Comparison of ENCODE assay signal across 1 cellular context in the genomic region with DNA sequence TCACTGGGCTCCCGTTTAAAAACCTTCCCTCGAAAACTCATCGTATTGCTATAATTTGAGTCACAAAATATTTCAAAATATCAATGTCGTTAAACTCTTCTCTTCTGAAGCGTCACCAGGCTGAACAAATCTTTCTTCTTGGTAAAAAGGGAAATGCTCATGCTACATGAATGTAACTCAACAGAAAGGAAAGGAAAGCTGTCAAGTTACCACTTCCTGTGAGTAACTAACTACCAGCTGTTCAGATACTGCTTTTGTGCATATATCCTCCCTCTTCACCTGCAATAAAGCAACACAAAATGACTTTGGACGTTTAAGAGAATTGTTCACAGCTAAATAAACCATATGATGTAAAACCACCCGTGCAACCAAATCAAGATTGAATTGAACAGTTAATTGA.
TF ChIP-seq lines count a peak whose summit lies in the region.

No MANE protein-coding gene starts in this region.

TF ChIP-seq in GM12878, 131 proteins besides CTCF, POLR2A, EP300 and RAD21 (continued from another document):
- TF ChIP-seq GABPA (IDR thresholded peaks at IDR 0.05; ENCODE audit: low read depth) (peak; percentile 87), ETV6 (conservative IDR thresholded peaks at IDR 0.05 in 1 of 2, IDR thresholded peaks at IDR 0.05 in 1 of 2; ENCODE audit: borderline replicate concordance in 1 of 2, low read depth in 1 of 2) (peak in 1 of 2 experiments; percentile 94; a peak in 2 of 4 replicates), FOXM1 (IDR thresholded peaks at IDR 0.05; ENCODE audit: low read depth, low read length) (0 out of 2 replicates have a peak, but pooled peaks have one; percentile 53), SMAD5 (IDR thresholded peaks at IDR 0.05; ENCODE audit: low read depth) (no peak), POLR2AphosphoS5 (IDR thresholded peaks at IDR 0.05; ENCODE audit: low read length) (peak; percentile 67), MTA3 (IDR thresholded peaks at IDR 0.05; ENCODE audit: borderline replicate concordance, low read length) (peak; percentile 77; the same call in 1 of the 2 replicates), DPF2 (IDR thresholded peaks at IDR 0.05) (0 out of 2 replicates have a peak, but pooled peaks have one; percentile 29), CUX1 (IDR thresholded peaks at IDR 0.05; ENCODE audit: insufficient replicate concordance, low read depth, low read length) (no peak), ZNF274 (IDR thresholded peaks at IDR 0.05; ENCODE audit: insufficient read depth, insufficient read length) (no peak), POLR2AphosphoS2 (IDR thresholded peaks at IDR 0.05; ENCODE audit: low read depth, low read length) (no peak), STAT3 (IDR thresholded peaks at IDR 0.05; ENCODE audit: low read depth, low read length) (0 out of 2 replicates have a peak, but pooled peaks have one; percentile 84)
- TF ChIP-seq, protein P1, sequence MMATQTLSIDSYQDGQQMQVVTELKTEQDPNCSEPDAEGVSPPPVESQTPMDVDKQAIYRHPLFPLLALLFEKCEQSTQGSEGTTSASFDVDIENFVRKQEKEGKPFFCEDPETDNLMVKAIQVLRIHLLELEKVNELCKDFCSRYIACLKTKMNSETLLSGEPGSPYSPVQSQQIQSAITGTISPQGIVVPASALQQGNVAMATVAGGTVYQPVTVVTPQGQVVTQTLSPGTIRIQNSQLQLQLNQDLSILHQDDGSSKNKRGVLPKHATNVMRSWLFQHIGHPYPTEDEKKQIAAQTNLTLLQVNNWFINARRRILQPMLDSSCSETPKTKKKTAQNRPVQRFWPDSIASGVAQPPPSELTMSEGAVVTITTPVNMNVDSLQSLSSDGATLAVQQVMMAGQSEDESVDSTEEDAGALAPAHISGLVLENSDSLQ (IDR thresholded peaks at IDR 0.05): peak; percentile 51
